ENCODE assay signal across 9 cellular contexts in the genomic region with DNA sequence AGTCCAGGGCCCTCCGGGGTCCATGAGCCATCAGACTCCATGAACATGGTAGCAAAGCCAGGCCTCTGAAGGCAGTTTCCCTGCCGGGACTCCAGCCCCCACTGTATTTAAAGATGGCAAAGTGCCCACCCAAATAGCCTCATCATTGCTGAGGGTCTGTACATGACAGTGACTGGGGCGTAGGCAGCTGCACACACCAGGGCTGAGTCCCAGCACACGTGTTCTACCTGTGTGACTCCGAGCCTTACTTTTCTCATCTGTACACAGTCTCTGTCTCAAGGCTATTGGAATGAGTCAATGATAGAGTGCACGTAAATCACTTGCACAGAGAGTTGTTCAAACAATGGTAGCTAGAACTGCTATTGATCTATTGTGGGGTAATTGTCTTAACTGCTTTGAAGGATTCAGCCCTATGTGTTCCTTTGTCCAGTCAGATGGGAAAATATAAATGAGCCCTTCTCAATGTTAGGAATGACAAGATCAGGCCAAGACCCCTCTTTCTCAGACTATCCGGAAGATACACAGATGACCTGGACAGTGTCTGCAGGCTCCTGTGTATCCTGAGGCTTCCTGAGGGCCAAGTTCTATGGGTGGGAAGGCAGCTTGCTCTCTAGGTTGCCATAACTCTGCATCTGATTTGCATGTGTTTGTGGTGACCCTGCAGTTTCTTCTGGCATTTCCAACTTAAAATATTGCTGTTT.
DNase-seq lines count a peak whose midpoint lies in the region; TF ChIP-seq lines count a peak whose summit lies in the region.
"Had no signal": no experiment of that assay in that cellular context is flagged by ENCODE, and none has a peak within 500 bp of the region (broad histone marks: within the 10 kb centered on the region; RNA-seq: fewer than 3 reads in every experiment).

No MANE protein-coding gene starts in this region.

- peak; percentile 26 for DNase-seq in NOMO-1 treated with DMSO at 0.1 percent for 48 hours (lab: John Stamatoyannopoulos, UW; ENCODE audit: unreplicated experiment)
- DNase-seq in NOMO-1 (lab: John Stamatoyannopoulos, UW; ENCODE audit: unreplicated experiment in 2 of 2): no peak
- peak; percentile 63 for DNase-seq in NCI-H69 (lab: John Stamatoyannopoulos, UW)
- no peak for DNase-seq in effector memory CD4-positive, alpha-beta T cell
- peak; percentile 17 for DNase-seq in stimulated activated naive CD4-positive, alpha-beta T cell treated with Interleukin-2 at 50 U/mL for 16 hours (lab: John Stamatoyannopoulos, UW)
- DNase-seq in GM10248 (ENCODE audit: extremely low spot score): no peak
- DNase-seq in GDM1 (lab: John Stamatoyannopoulos, UW): no peak
- no peak for DNase-seq in NCI-H1436 treated with DMSO at 0.1 percent for 48 hours (lab: John Stamatoyannopoulos, UW)

- peaks cover 68% of the 10 kb centered on the region for H3K4me1 ChIP-seq in effector memory CD4-positive, alpha-beta T cell (ENCODE audit: control insufficient read depth, insufficient read depth, low read length, poor library complexity, severe bottlenecking)

- POLR2A ChIA-PET in GM10248 (lab: Yijun Ruan, JAX): interaction anchor here (0.7 to 1.6 kb wide), 5 partner anchors 8 to 86 kb away, joined by 3 to 6 read pairs (median 5); partner anchors contain the start of gene IKBKE

- CTCF ChIA-PET in GM10248 (lab: Yijun Ruan, JAX): interaction anchor here (0.7 to 21.1 kb wide), 24 partner anchors 9 to 252 kb away, joined by 3 to 290 read pairs (median 4); partner anchors contain the start of genes EIF2D, IKBKE and RASSF5

- H3K27ac ChIP-seq in effector memory CD4-positive, alpha-beta T cell (ENCODE audit: insufficient read depth, low read length, poor library complexity, severe bottlenecking): peak overlapping the region; percentile 94
- H3K27ac ChIP-seq: SJSA1 had no signal

- peaks cover 6% of the 10 kb centered on the region for H3K36me3 ChIP-seq in effector memory CD4-positive, alpha-beta T cell (ENCODE audit: control insufficient read depth, insufficient read depth, low read length)
- H3K36me3 ChIP-seq: SJSA1 had no signal

- no peaks in the 10 kb centered on the region for H3K9me3 ChIP-seq in effector memory CD4-positive, alpha-beta T cell (ENCODE audit: control insufficient read depth, low read length)
- H3K9me3 ChIP-seq: SJSA1 had no signal

- no peaks in the 10 kb centered on the region for H3K27me3 ChIP-seq in effector memory CD4-positive, alpha-beta T cell (replicated peaks; ENCODE audit: control insufficient read depth, insufficient read depth, low read length, poor library complexity, severe bottlenecking)
- H3K27me3 ChIP-seq: SJSA1 had no signal

- peak overlapping the region; percentile 95 for H3K4me3 ChIP-seq in effector memory CD4-positive, alpha-beta T cell (ENCODE audit: insufficient read depth, low read depth, low read length, poor library complexity, severe bottlenecking)

- TF ChIP-seq CTCF in GM10248 (IDR thresholded peaks at IDR 0.05; ENCODE audit: control extremely low read depth, extremely low read depth, low read depth, missing control alignments): no peak

Comparison
In these comparisons a context has a peak if more than half of its experiments do, and no peak if none do; other contexts are left out.
1. DNase-seq: peak in NOMO-1 treated with DMSO at 0.1 percent for 48 hours (single experiment), NCI-H69 (single experiment) and stimulated activated naive CD4-positive, alpha-beta T cell treated with Interleukin-2 at 50 U/mL for 16 hours (single experiment); none in NOMO-1 (0 of 2), effector memory CD4-positive, alpha-beta T cell (0 of 3), GM10248 (single experiment), GDM1 (single experiment) and NCI-H1436 treated with DMSO at 0.1 percent for 48 hours (single experiment).